Comparison of ENCODE assay signal across 8 cellular contexts in the genomic region with DNA sequence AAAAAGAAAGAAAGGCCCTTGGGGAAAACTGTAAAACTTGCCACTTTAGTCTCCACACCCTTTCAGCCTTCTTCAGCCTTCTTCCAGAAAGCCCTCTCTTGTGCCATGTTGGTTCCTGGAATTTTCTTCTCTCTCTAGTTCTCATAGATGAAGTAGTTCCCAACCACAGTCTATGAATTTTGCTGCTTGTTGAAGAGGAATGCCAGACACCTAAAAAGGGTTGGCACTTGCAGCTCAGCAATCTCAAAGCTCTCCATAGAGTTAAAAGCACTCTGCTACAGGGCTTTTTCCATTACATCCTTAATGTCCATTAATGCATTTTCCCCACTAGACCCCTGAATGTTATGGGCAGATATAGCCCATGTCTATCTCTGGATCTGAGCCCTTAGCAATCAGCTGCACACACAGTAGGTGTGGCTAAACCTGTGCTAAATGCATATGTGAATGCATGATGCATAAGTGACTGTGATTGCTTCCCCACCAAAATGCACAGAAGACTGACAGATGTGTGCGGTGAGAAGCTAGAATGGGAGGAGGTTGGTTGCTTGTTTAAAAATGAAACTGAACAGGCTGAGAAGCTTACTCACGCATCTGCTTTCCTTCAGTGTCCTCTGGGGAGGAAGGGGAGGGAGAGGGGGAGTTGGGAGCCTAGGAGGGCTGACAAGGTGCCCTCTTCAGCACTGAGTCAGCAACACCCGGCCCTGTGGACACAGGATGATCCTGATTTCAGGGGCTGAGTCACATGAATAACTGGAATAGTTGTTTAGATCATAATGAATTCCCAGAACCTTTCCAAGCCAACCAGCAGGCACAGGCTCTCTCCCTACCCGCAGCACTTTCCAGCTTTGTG.
DNase-seq lines count a peak whose midpoint lies in the region; ATAC-seq lines count a peak whose summit lies in the region.

No MANE protein-coding gene starts in this region.

- no peaks in the 10 kb centered on the region for H3K9me3 Mint-ChIP-seq in dendritic cell treated with granulocyte-macrophage colony-stimulating factor and Interleukin-4, amounts not matched to agents 40 ng/mL and 50 ng/mL, for 4 days

- H3K36me3 ChIP-seq in ACC112 (ENCODE audit: insufficient read depth, low read length) (no peaks in the 10 kb centered on the region), mesodermal cell (ENCODE audit: control insufficient read depth, insufficient read depth, low read length) (no peaks in the 10 kb centered on the region)

- peak overlapping the region; percentile 55 for H2AFZ ChIP-seq in ACC112 (ENCODE audit: low read length, unreplicated experiment)

- no peaks in the 10 kb centered on the region for H3K27me3 ChIP-seq in ACC112 (ENCODE audit: insufficient read depth, low read length)

- ATAC-seq in GM18508 (IDR thresholded peaks at IDR 0.05; ENCODE audit: insufficient read depth, unreplicated experiment) (peak; percentile 60), HG02885 (IDR thresholded peaks at IDR 0.05; ENCODE audit: poor library complexity, unreplicated experiment) (peak; percentile 62)

- intact Hi-C loops in dendritic cell treated with granulocyte-macrophage colony-stimulating factor and Interleukin-4, amounts not matched to agents 40 ng/mL and 50 ng/mL, for 4 days (cut with micrococcal nuclease), result no loop called here

- no peaks in the 10 kb centered on the region for H3K79me2 ChIP-seq in ACC112 (ENCODE audit: control insufficient read depth, insufficient read depth, low read length, unreplicated experiment)

- H3K4me3 ChIP-seq in ACC112 (ENCODE audit: low read depth, low read length), result peak overlapping the region; percentile 72
- no peak overlapping the region for H3K4me3 ChIP-seq in mesodermal cell (ENCODE audit: extremely low read depth, insufficient read depth, low read length, poor library complexity, severe bottlenecking)

- H3K27ac ChIP-seq in ACC112 (ENCODE audit: low read depth, low read length), result peak overlapping the region; percentile 91
- peak overlapping the region; percentile 94 for H3K27ac ChIP-seq in mesodermal cell (ENCODE audit: low read depth, low read length, severe bottlenecking)

- no peaks in the 10 kb centered on the region for H3K9me3 ChIP-seq in mesodermal cell (ENCODE audit: control insufficient read depth, low read length)

- WGBS in mesodermal cell (ENCODE audit: insufficient coverage in 2 of 2), 2 experiments, result 40 to 83% methylated on average over 1 to 4 of the region's 4 CpGs

- peaks cover 20% of the 10 kb centered on the region for H3K4me1 Mint-ChIP-seq in dendritic cell treated with granulocyte-macrophage colony-stimulating factor and Interleukin-4, amounts not matched to agents 40 ng/mL and 50 ng/mL, for 4 days (ENCODE audit: low read depth)

- H3K27ac Mint-ChIP-seq in dendritic cell treated with granulocyte-macrophage colony-stimulating factor and Interleukin-4, amounts not matched to agents 40 ng/mL and 50 ng/mL, for 4 days, result peak overlapping the region; percentile 41

- no peaks in the 10 kb centered on the region for H3K36me3 Mint-ChIP-seq in dendritic cell treated with granulocyte-macrophage colony-stimulating factor and Interleukin-4, amounts not matched to agents 40 ng/mL and 50 ng/mL, for 4 days (ENCODE audit: low read depth)

- peaks cover 40% of the 10 kb centered on the region for H3K4me1 ChIP-seq in ACC112 (ENCODE audit: control insufficient read depth, insufficient read depth, low read length, unreplicated experiment)
- H3K4me1 ChIP-seq in mesodermal cell (ENCODE audit: control insufficient read depth, insufficient read depth, low read length, poor library complexity, severe bottlenecking), result peaks cover 27% of the 10 kb centered on the region

- DNase-seq in OCI-M1 (lab: John Stamatoyannopoulos, UW), result peak; percentile 58
- DNase-seq in ureter (ENCODE audit: low spot score), result peak; percentile 79
- DNase-seq in NCI-H748 treated with DMSO at 0.1 percent for 48 hours (lab: John Stamatoyannopoulos, UW), result no peak

- no peak overlapping the region for H3K4me3 Mint-ChIP-seq in dendritic cell treated with granulocyte-macrophage colony-stimulating factor and Interleukin-4, amounts not matched to agents 40 ng/mL and 50 ng/mL, for 4 days

- H3K27me3 Mint-ChIP-seq in dendritic cell treated with granulocyte-macrophage colony-stimulating factor and Interleukin-4, amounts not matched to agents 40 ng/mL and 50 ng/mL, for 4 days, result peaks cover 17% of the 10 kb centered on the region
